19 cellular contexts compared by ENCODE assay signal in the genomic region with DNA sequence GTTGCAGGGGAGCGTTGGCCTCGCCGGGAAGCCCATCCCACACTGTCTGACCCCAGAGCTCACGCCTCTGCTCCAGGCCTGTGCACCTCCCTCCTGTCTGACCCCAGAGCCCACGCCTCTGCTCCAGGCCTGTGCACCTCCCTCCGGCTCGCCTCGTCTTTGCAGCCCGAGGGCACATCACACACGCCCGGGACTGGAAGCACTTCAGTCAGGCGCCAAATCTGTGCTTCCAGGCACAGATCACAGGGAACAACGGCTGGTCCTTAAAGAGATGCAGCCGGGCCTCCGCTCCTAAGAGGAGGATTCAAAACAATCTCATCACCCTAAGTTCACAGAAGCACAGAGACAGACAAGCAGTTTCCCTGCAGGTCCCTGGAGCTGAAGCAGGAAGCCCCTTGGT.
DNase-seq lines count a peak whose midpoint lies in the region; ATAC-seq lines count a peak whose summit lies in the region.
"Had no signal": no experiment of that assay in that cellular context is flagged by ENCODE, and none has a peak within 500 bp of the region (broad histone marks: within the 10 kb centered on the region; RNA-seq: fewer than 3 reads in every experiment).

No MANE protein-coding gene starts in this region.

- no peak overlapping the region for H3K4me3 Mint-ChIP-seq in stimulated activated memory B cell treated with anti-CD40 and anti-IgM and Interleukin-4, amounts not matched to agents 10 μg/mL and 1 μg/mL and 100 μg/mL, for 72 hours
- H3K4me3 Mint-ChIP-seq in activated CD8-positive, alpha-beta T cell treated with anti-CD3 and anti-CD28 coated beads, Interleukin-2, amount 10 ng/mL, durations not matched to agents 7 days and 5 days: no peak overlapping the region
- H3K4me3 Mint-ChIP-seq: activated naive CD8-positive, alpha-beta T cell treated with anti-CD3 and anti-CD28 coated beads, Interleukin-2, amount 50 U/mL, for 24 hours; B cell; T-helper 2 cell treated with Interferon-gamma antibody and Interleukin-4, amounts not matched to agents 5 μg/mL and 100 μg/mL, for 36 hours had no signal

- H3K4me3 ChIP-seq in HUES6 (ENCODE audit: low read depth, low read length): no peak overlapping the region
- no peak overlapping the region for H3K4me3 ChIP-seq in iPS-20b (ENCODE audit: low read length)
- H3K4me3 ChIP-seq: prostate gland had no signal

- H3K27ac ChIP-seq in HUES6 (ENCODE audit: low read depth, low read length): no peak overlapping the region
- peak overlapping the region; percentile 94 for H3K27ac ChIP-seq in caudate nucleus (ENCODE audit: low read depth, low read length)
- H3K27ac ChIP-seq in iPS-20b (ENCODE audit: low read length): no peak overlapping the region
- H3K27ac ChIP-seq: prostate gland had no signal

- H3K27me3 ChIP-seq in HUES6 (ENCODE audit: control insufficient read depth, insufficient read depth, low read length) (no peaks in the 10 kb centered on the region), iPS-20b (ENCODE audit: insufficient read depth, low read length) (no peaks in the 10 kb centered on the region)

- H3K9me3 ChIP-seq in HUES6 (ENCODE audit: control insufficient read depth, insufficient read depth, low read depth, low read length) (no peaks in the 10 kb centered on the region), iPS-20b (ENCODE audit: insufficient read depth, low read depth, low read length) (no peaks in the 10 kb centered on the region)
- H3K9me3 ChIP-seq: prostate gland had no signal

- H3K9ac ChIP-seq in HUES6 (ENCODE audit: low read length): peak overlapping the region; percentile 12
- H3K9ac ChIP-seq in iPS-20b (ENCODE audit: low read depth, low read length): peak overlapping the region; percentile 61

- no peak for ATAC-seq in stimulated activated memory B cell treated with anti-CD40 and anti-IgM and Interleukin-4, amounts not matched to agents 10 μg/mL and 1 μg/mL and 100 μg/mL, for 72 hours
- no peak for ATAC-seq in GM21423 (IDR thresholded peaks at IDR 0.05; ENCODE audit: unreplicated experiment)
- no peak for ATAC-seq in activated CD8-positive, alpha-beta T cell treated with anti-CD3 and anti-CD28 coated beads, Interleukin-2, amount 10 ng/mL, durations not matched to agents 7 days and 5 days
- ATAC-seq: activated naive CD8-positive, alpha-beta T cell treated with anti-CD3 and anti-CD28 coated beads, Interleukin-2, amount 50 U/mL, for 24 hours had no signal

- H3K36me3 ChIP-seq in HUES6 (ENCODE audit: control insufficient read depth, insufficient read depth, low read length) (peaks cover 14% of the 10 kb centered on the region), iPS-20b (ENCODE audit: insufficient read depth, low read depth, low read length) (0 out of 2 replicates have a peak, but pooled peaks cover 6% of the 10 kb centered on the region)

- H3K4me1 Mint-ChIP-seq in stimulated activated memory B cell treated with anti-CD40 and anti-IgM and Interleukin-4, amounts not matched to agents 10 μg/mL and 1 μg/mL and 100 μg/mL, for 72 hours: peaks cover 61% of the 10 kb centered on the region
- H3K4me1 Mint-ChIP-seq in activated CD8-positive, alpha-beta T cell treated with anti-CD3 and anti-CD28 coated beads, Interleukin-2, amount 10 ng/mL, durations not matched to agents 7 days and 5 days (ENCODE audit: low read depth): peaks cover 29% of the 10 kb centered on the region

- H3K27ac Mint-ChIP-seq in stimulated activated memory B cell treated with anti-CD40 and anti-IgM and Interleukin-4, amounts not matched to agents 10 μg/mL and 1 μg/mL and 100 μg/mL, for 72 hours: peak overlapping the region; percentile 58
- no peak overlapping the region for H3K27ac Mint-ChIP-seq in activated CD8-positive, alpha-beta T cell treated with anti-CD3 and anti-CD28 coated beads, Interleukin-2, amount 10 ng/mL, durations not matched to agents 7 days and 5 days
- H3K27ac Mint-ChIP-seq: activated naive CD8-positive, alpha-beta T cell treated with anti-CD3 and anti-CD28 coated beads, Interleukin-2, amount 50 U/mL, for 24 hours; T-helper 2 cell treated with Interferon-gamma antibody and Interleukin-4, amounts not matched to agents 5 μg/mL and 100 μg/mL, for 36 hours had no signal

- peaks cover 24% of the 10 kb centered on the region for H3K36me3 Mint-ChIP-seq in stimulated activated memory B cell treated with anti-CD40 and anti-IgM and Interleukin-4, amounts not matched to agents 10 μg/mL and 1 μg/mL and 100 μg/mL, for 72 hours
- H3K36me3 Mint-ChIP-seq in activated CD8-positive, alpha-beta T cell treated with anti-CD3 and anti-CD28 coated beads, Interleukin-2, amount 10 ng/mL, durations not matched to agents 7 days and 5 days (ENCODE audit: low read depth): peaks cover 18% of the 10 kb centered on the region

- DNase-seq in caudate nucleus (lab: John Stamatoyannopoulos, UW): peak in 4 of 61 donors; percentile 40 to 67 (median 52)
- DNase-seq in NK-92 treated with Interleukin-12 subunit alpha and Interleukin-12 subunit beta, amount 100 ng/mL, for 24 hours (lab: John Stamatoyannopoulos, UW): no peak
- no peak for DNase-seq in stimulated activated CD8-positive, alpha-beta memory T cell treated with anti-CD3 and anti-CD28 coated beads, Interleukin-4, amount 100 ng/mL, for 48 hours
- no peak for DNase-seq in activated CD8-positive, alpha-beta T cell treated with anti-CD3 and anti-CD28 coated beads, Interleukin-2, amount 10 ng/mL, durations not matched to agents 7 days and 5 days
- DNase-seq: activated CD4-positive, alpha-beta T cell treated with anti-CD3 and anti-CD28 coated beads for 4 hours; activated naive CD8-positive, alpha-beta T cell treated with anti-CD3 and anti-CD28 coated beads, Interleukin-2, amount 50 U/mL, for 24 hours; erythroblast; islet precursor cell; KBM-7; NCI-H1092 treated with DMSO at 0.1 percent for 48 hours; SIG-M5; stimulated activated CD4-positive, alpha-beta T cell treated with anti-CD3 and anti-CD28 coated beads, Interleukin-15, amount 100 ng/mL, for 24 hours had no signal

- no peaks in the 10 kb centered on the region for H3K9me3 Mint-ChIP-seq in stimulated activated memory B cell treated with anti-CD40 and anti-IgM and Interleukin-4, amounts not matched to agents 10 μg/mL and 1 μg/mL and 100 μg/mL, for 72 hours
- H3K9me3 Mint-ChIP-seq in activated CD8-positive, alpha-beta T cell treated with anti-CD3 and anti-CD28 coated beads, Interleukin-2, amount 10 ng/mL, durations not matched to agents 7 days and 5 days (ENCODE audit: insufficient read depth): no peaks in the 10 kb centered on the region
- H3K9me3 Mint-ChIP-seq: activated naive CD8-positive, alpha-beta T cell treated with anti-CD3 and anti-CD28 coated beads, Interleukin-2, amount 50 U/mL, for 24 hours; T-helper 2 cell treated with Interferon-gamma antibody and Interleukin-4, amounts not matched to agents 5 μg/mL and 100 μg/mL, for 36 hours had no signal

- POLR2A ChIA-PET in activated CD8-positive, alpha-beta T cell treated with anti-CD3 and anti-CD28 coated beads, Interleukin-2, amount 10 ng/mL, durations not matched to agents 7 days and 5 days (lab: Charles Lee): no interaction called here

- peaks cover 17% of the 10 kb centered on the region for H3K4me1 ChIP-seq in HUES6 (ENCODE audit: control insufficient read depth, insufficient read depth, low read length)
- no peaks in the 10 kb centered on the region; the same call in 1 of the 2 replicates for H3K4me1 ChIP-seq in iPS-20b (ENCODE audit: insufficient read depth, low read length)

- H3K27me3 Mint-ChIP-seq in stimulated activated memory B cell treated with anti-CD40 and anti-IgM and Interleukin-4, amounts not matched to agents 10 μg/mL and 1 μg/mL and 100 μg/mL, for 72 hours: no peaks in the 10 kb centered on the region
- no peaks in the 10 kb centered on the region for H3K27me3 Mint-ChIP-seq in activated CD8-positive, alpha-beta T cell treated with anti-CD3 and anti-CD28 coated beads, Interleukin-2, amount 10 ng/mL, durations not matched to agents 7 days and 5 days (ENCODE audit: low read depth)
- H3K27me3 Mint-ChIP-seq: activated naive CD8-positive, alpha-beta T cell treated with anti-CD3 and anti-CD28 coated beads, Interleukin-2, amount 50 U/mL, for 24 hours; B cell had no signal

- CTCF ChIA-PET in activated CD8-positive, alpha-beta T cell treated with anti-CD3 and anti-CD28 coated beads, Interleukin-2, amount 10 ng/mL, durations not matched to agents 7 days and 5 days (lab: Charles Lee): no interaction called here
